Comparison of ENCODE assay signal across 10 cellular contexts in genomic region chr2:205563646-205564045, GRCh38.
DNase-seq lines count a peak whose midpoint lies in the region; ATAC-seq and TF ChIP-seq lines count a peak whose summit lies in the region.
"Had no signal": no experiment of that assay in that cellular context is flagged by ENCODE, and none has a peak within 500 bp of the region (broad histone marks: within the 10 kb centered on the region; RNA-seq: fewer than 3 reads in every experiment).

No MANE protein-coding gene starts in this region.

- H3K27ac Mint-ChIP-seq in activated CD4-positive, alpha-beta T cell treated with anti-CD3 and anti-CD28 coated beads, Interleukin-2, amount 10 ng/mL, durations not matched to agents 24 days and 14 days: no peak overlapping the region
- H3K27ac Mint-ChIP-seq: nephron had no signal

- no peak overlapping the region for H3K4me3 Mint-ChIP-seq in activated CD4-positive, alpha-beta T cell treated with anti-CD3 and anti-CD28 coated beads, Interleukin-2, amount 10 ng/mL, durations not matched to agents 24 days and 14 days
- H3K4me3 Mint-ChIP-seq: nephron had no signal

- peak; percentile 56 for TF ChIP-seq CTCF in fibroblast of villous mesenchyme (IDR thresholded peaks at IDR 0.05; ENCODE audit: insufficient read depth, low read depth, low read length)

- ATAC-seq in HG03196 (IDR thresholded peaks at IDR 0.05; ENCODE audit: unreplicated experiment): no peak

- no peaks in the 10 kb centered on the region for H3K9me3 Mint-ChIP-seq in activated CD4-positive, alpha-beta T cell treated with anti-CD3 and anti-CD28 coated beads, Interleukin-2, amount 10 ng/mL, durations not matched to agents 24 days and 14 days
- H3K9me3 Mint-ChIP-seq: nephron had no signal

- H3K36me3 Mint-ChIP-seq in activated CD4-positive, alpha-beta T cell treated with anti-CD3 and anti-CD28 coated beads, Interleukin-2, amount 10 ng/mL, durations not matched to agents 24 days and 14 days (ENCODE audit: low read depth): no peaks in the 10 kb centered on the region

- DNase-seq in activated CD4-positive, alpha-beta T cell treated with anti-CD3 and anti-CD28 coated beads, Interleukin-2, amount 10 ng/mL, durations not matched to agents 24 days and 14 days: peak; percentile 69
- DNase-seq in activated CD4-positive, alpha-beta T cell treated with anti-CD3 and anti-CD28 coated beads for 4 hours: no peak
- DNase-seq in OCI-M1 (lab: John Stamatoyannopoulos, UW) (peak; percentile 15), fibroblast of villous mesenchyme (ENCODE audit: low read depth) (peak; percentile 22), hippocampal formation (lab: John Stamatoyannopoulos, UW) (no peak), KG1 (lab: John Stamatoyannopoulos, UW) (no peak)
- DNase-seq in stimulated activated CD8-positive, alpha-beta memory T cell treated with anti-CD3 and anti-CD28 coated beads, Interleukin-4, amount 100 ng/mL, for 48 hours: peak; percentile 66

- intact Hi-C loops in activated CD4-positive, alpha-beta T cell treated with anti-CD3 and anti-CD28 coated beads, Interleukin-2, amount 10 ng/mL, durations not matched to agents 24 days and 14 days (cut with micrococcal nuclease): loop anchor here (10.0 kb wide), 1 partner anchor 89 kb away; no protein-coding TSS in a partner anchor

- H3K4me1 Mint-ChIP-seq in activated CD4-positive, alpha-beta T cell treated with anti-CD3 and anti-CD28 coated beads, Interleukin-2, amount 10 ng/mL, durations not matched to agents 24 days and 14 days: no peaks in the 10 kb centered on the region

- H3K4me3 ChIP-seq in fibroblast of villous mesenchyme (ENCODE audit: low read depth, low read length): no peak overlapping the region
- H3K4me3 ChIP-seq: SJSA1 had no signal

- H3K27me3 Mint-ChIP-seq in activated CD4-positive, alpha-beta T cell treated with anti-CD3 and anti-CD28 coated beads, Interleukin-2, amount 10 ng/mL, durations not matched to agents 24 days and 14 days: peaks cover 7% of the 10 kb centered on the region

Comparison
In these comparisons a context has a peak if more than half of its experiments do, and no peak if none do; other contexts are left out.
1. DNase-seq: peak in activated CD4-positive, alpha-beta T cell treated with anti-CD3 and anti-CD28 coated beads, Interleukin-2, amount 10 ng/mL, durations not matched to agents 24 days and 14 days (single experiment), OCI-M1 (single experiment), fibroblast of villous mesenchyme (single experiment) and stimulated activated CD8-positive, alpha-beta memory T cell treated with anti-CD3 and anti-CD28 coated beads, Interleukin-4, amount 100 ng/mL, for 48 hours (single experiment); none in activated CD4-positive, alpha-beta T cell treated with anti-CD3 and anti-CD28 coated beads for 4 hours (0 of 2), hippocampal formation (0 of 2) and KG1 (single experiment).